ENCODE assay signal across 9 cellular contexts in genomic region chr6:153553627-153554026, GRCh38.
DNase-seq lines count a peak whose midpoint lies in the region; ATAC-seq, FAIRE-seq and TF ChIP-seq lines count a peak whose summit lies in the region.
"Had no signal": no experiment of that assay in that cellular context is flagged by ENCODE, and none has a peak within 500 bp of the region (broad histone marks: within the 10 kb centered on the region; RNA-seq: fewer than 3 reads in every experiment).

No MANE protein-coding gene starts in this region.

- no peak for FAIRE-seq in bronchial epithelial cell (lab: Jason Lieb, UNC)
- no peak for FAIRE-seq in pancreas (lab: Jason Lieb, UNC)

- H3K4me1 ChIP-seq in pancreas, result no peaks in the 10 kb centered on the region

- H3K4me3 ChIP-seq in MG63, result no peak overlapping the region
- H3K4me3 ChIP-seq in bronchial epithelial cell (ENCODE audit: low read depth, low read length), result no peak overlapping the region
- H3K4me3 ChIP-seq in pancreas, result no peak overlapping the region

- H3K27me3 ChIP-seq in MG63, result no peaks in the 10 kb centered on the region
- no peaks in the 10 kb centered on the region for H3K27me3 ChIP-seq in bronchial epithelial cell (ENCODE audit: control insufficient read depth, insufficient read depth, low read length)
- H3K27me3 ChIP-seq in pancreas, result no peaks in the 10 kb centered on the region

- H3K36me3 ChIP-seq in MG63 (no peaks in the 10 kb centered on the region), bronchial epithelial cell (ENCODE audit: control insufficient read depth, insufficient read depth, low read length) (no peaks in the 10 kb centered on the region), pancreas (no peaks in the 10 kb centered on the region)

- TF ChIP-seq CTCF in bronchial epithelial cell (IDR thresholded peaks at IDR 0.05; ENCODE audit: insufficient read depth, low read length, severe bottlenecking), result peak; percentile 63
- TF ChIP-seq CTCF in pancreas (IDR thresholded peaks at IDR 0.05), result no peak

- peak in 3 of 4 donors; percentile 22 to 40 (median 39) for ATAC-seq in pancreas
- ATAC-seq in HG03095 (IDR thresholded peaks at IDR 0.05; ENCODE audit: unreplicated experiment), result no peak

- H3K9me3 ChIP-seq in MG63, result no peaks in the 10 kb centered on the region
- H3K9me3 ChIP-seq in pancreas, result no peaks in the 10 kb centered on the region

- DNase-seq in NCI-H2196 (lab: John Stamatoyannopoulos, UW; ENCODE audit: unreplicated experiment), result peak; percentile 5
- DNase-seq in NCI-H2196 treated with DMSO at 0.1 percent for 48 hours (lab: John Stamatoyannopoulos, UW; ENCODE audit: unreplicated experiment), result no peak
- peak; percentile 1 for DNase-seq in MG63
- peak; percentile 35 for DNase-seq in bronchial epithelial cell (ENCODE audit: low read depth)
- no peak for DNase-seq in pancreas
- no peak for DNase-seq in NCI-H2107 (lab: John Stamatoyannopoulos, UW)
- no peak for DNase-seq in stimulated activated CD4-positive, alpha-beta T cell treated with anti-CD3 and anti-CD28 coated beads, Interleukin-4, amount 100 ng/mL, for 24 hours
- DNase-seq: NCI-H446 had no signal

- 91 to 100% methylated on average over 1 of the region's 1 CpG for WGBS in pancreas, 2 donors

- no peak overlapping the region for H3K27ac ChIP-seq in pancreas

- intact Hi-C loops in pancreas (cut with DNase I), result no loop called here

Comparison
In these comparisons a context has a peak if more than half of its experiments do, and no peak if none do; other contexts are left out.
1. DNase-seq: peak in NCI-H2196 (single experiment), MG63 (single experiment) and bronchial epithelial cell (single experiment); none in NCI-H2196 treated with DMSO at 0.1 percent for 48 hours (single experiment), pancreas (0 of 6), NCI-H2107 (single experiment) and stimulated activated CD4-positive, alpha-beta T cell treated with anti-CD3 and anti-CD28 coated beads, Interleukin-4, amount 100 ng/mL, for 24 hours (single experiment).